In genomic region chr5:110088676-110089436, GRCh38 we compare ENCODE assay signal across 2 cellular contexts.
TF ChIP-seq lines count a peak whose summit lies in the region.

No MANE protein-coding gene starts in this region.

TF ChIP-seq in HepG2, 621 proteins besides CTCF, POLR2A, EP300 and RAD21 (continued from another document and continues in another):
- TF ChIP-seq, protein P1, sequence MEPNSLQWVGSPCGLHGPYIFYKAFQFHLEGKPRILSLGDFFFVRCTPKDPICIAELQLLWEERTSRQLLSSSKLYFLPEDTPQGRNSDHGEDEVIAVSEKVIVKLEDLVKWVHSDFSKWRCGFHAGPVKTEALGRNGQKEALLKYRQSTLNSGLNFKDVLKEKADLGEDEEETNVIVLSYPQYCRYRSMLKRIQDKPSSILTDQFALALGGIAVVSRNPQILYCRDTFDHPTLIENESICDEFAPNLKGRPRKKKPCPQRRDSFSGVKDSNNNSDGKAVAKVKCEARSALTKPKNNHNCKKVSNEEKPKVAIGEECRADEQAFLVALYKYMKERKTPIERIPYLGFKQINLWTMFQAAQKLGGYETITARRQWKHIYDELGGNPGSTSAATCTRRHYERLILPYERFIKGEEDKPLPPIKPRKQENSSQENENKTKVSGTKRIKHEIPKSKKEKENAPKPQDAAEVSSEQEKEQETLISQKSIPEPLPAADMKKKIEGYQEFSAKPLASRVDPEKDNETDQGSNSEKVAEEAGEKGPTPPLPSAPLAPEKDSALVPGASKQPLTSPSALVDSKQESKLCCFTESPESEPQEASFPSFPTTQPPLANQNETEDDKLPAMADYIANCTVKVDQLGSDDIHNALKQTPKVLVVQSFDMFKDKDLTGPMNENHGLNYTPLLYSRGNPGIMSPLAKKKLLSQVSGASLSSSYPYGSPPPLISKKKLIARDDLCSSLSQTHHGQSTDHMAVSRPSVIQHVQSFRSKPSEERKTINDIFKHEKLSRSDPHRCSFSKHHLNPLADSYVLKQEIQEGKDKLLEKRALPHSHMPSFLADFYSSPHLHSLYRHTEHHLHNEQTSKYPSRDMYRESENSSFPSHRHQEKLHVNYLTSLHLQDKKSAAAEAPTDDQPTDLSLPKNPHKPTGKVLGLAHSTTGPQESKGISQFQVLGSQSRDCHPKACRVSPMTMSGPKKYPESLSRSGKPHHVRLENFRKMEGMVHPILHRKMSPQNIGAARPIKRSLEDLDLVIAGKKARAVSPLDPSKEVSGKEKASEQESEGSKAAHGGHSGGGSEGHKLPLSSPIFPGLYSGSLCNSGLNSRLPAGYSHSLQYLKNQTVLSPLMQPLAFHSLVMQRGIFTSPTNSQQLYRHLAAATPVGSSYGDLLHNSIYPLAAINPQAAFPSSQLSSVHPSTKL (CRISPR knock-in tag; IDR thresholded peaks at IDR 0.05): no peak
- TF ChIP-seq, protein P2, sequence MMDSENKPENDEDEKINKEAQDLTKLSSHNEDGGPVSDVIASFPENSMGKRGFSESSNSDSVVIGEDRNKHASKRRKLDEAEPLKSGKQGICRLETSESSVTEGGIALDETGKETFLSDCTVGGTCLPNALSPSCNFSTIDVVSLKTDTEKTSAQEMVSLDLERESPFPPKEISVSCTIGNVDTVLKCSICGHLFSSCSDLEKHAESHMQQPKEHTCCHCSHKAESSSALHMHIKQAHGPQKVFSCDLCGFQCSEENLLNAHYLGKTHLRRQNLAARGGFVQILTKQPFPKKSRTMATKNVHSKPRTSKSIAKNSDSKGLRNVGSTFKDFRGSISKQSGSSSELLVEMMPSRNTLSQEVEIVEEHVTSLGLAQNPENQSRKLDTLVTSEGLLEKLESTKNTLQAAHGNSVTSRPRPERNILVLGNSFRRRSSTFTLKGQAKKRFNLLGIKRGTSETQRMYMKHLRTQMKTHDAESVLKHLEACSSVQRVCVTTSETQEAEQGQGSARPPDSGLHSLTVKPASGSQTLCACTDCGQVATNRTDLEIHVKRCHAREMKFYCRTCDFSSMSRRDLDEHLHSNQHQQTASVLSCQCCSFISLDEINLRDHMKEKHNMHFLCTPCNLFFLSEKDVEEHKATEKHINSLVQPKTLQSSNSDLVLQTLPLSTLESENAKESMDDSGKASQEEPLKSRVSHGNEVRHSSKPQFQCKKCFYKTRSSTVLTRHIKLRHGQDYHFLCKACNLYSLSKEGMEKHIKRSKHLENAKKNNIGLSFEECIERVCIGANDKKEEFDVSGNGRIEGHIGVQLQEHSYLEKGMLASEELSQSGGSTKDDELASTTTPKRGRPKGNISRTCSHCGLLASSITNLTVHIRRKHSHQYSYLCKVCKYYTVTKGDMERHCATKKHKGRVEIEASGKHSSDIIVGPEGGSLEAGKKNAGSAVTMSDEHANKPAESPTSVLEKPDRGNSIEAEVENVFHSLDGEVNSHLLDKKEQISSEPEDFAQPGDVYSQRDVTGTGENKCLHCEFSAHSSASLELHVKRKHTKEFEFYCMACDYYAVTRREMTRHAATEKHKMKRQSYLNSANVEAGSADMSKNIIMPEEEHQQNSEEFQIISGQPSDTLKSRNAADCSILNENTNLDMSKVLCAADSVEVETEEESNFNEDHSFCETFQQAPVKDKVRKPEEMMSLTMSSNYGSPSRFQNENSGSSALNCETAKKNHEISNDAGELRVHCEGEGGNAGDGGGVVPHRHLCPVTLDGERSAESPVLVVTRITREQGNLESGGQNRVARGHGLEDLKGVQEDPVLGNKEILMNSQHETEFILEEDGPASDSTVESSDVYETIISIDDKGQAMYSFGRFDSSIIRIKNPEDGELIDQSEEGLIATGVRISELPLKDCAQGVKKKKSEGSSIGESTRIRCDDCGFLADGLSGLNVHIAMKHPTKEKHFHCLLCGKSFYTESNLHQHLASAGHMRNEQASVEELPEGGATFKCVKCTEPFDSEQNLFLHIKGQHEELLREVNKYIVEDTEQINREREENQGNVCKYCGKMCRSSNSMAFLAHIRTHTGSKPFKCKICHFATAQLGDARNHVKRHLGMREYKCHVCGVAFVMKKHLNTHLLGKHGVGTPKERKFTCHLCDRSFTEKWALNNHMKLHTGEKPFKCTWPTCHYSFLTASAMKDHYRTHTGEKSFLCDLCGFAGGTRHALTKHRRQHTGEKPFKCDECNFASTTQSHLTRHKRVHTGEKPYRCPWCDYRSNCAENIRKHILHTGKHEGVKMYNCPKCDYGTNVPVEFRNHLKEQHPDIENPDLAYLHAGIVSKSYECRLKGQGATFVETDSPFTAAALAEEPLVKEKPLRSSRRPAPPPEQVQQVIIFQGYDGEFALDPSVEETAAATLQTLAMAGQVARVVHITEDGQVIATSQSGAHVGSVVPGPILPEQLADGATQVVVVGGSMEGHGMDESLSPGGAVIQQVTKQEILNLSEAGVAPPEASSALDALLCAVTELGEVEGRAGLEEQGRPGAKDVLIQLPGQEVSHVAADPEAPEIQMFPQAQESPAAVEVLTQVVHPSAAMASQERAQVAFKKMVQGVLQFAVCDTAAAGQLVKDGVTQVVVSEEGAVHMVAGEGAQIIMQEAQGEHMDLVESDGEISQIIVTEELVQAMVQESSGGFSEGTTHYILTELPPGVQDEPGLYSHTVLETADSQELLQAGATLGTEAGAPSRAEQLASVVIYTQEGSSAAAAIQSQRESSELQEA (CRISPR knock-in tag; IDR thresholded peaks at IDR 0.05; ENCODE audit: not compliant biosample characterization): no peak
- no peak for TF ChIP-seq FOXM1 (CRISPR knock-in tag; IDR thresholded peaks at IDR 0.05)
- no peak for TF ChIP-seq ZSCAN12 (CRISPR knock-in tag; IDR thresholded peaks at IDR 0.05)
- no peak for TF ChIP-seq BHLHE40 (IDR thresholded peaks at IDR 0.05; ENCODE audit: low read length)
- no peak for TF ChIP-seq CENPT (CRISPR knock-in tag; IDR thresholded peaks at IDR 0.05; ENCODE audit: low read depth)
- no peak for TF ChIP-seq TFAP4 (IDR thresholded peaks at IDR 0.05; ENCODE audit: borderline replicate concordance, low read depth)
- TF ChIP-seq PLRG1 (conservative IDR thresholded peaks at IDR 0.05): no peak
- no peak for TF ChIP-seq ZNF678 (CRISPR knock-in tag; IDR thresholded peaks at IDR 0.05)
- no peak for TF ChIP-seq FOXK2 (IDR thresholded peaks at IDR 0.05)
- no peak for TF ChIP-seq SYNCRIP (IDR thresholded peaks at IDR 0.05; ENCODE audit: insufficient read depth, low read depth, low read length)
- TF ChIP-seq ZNF709 (CRISPR knock-in tag; IDR thresholded peaks at IDR 0.05): no peak

TF ChIP-seq in WTC11, 78 proteins besides CTCF, POLR2A, EP300 and RAD21 (continued from another document):
- TF ChIP-seq, protein P3, sequence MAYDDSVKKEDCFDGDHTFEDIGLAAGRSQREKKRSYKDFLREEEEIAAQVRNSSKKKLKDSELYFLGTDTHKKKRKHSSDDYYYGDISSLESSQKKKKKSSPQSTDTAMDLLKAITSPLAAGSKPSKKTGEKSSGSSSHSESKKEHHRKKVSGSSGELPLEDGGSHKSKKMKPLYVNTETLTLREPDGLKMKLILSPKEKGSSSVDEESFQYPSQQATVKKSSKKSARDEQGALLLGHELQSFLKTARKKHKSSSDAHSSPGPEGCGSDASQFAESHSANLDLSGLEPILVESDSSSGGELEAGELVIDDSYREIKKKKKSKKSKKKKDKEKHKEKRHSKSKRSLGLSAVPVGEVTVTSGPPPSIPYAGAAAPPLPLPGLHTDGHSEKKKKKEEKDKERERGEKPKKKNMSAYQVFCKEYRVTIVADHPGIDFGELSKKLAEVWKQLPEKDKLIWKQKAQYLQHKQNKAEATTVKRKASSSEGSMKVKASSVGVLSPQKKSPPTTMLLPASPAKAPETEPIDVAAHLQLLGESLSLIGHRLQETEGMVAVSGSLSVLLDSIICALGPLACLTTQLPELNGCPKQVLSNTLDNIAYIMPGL (CRISPR knock-in tag; IDR thresholded peaks at IDR 0.05): no peak
- no peak for TF ChIP-seq ATF1 (CRISPR knock-in tag; IDR thresholded peaks at IDR 0.05)
- TF ChIP-seq NFATC4 (CRISPR knock-in tag; IDR thresholded peaks at IDR 0.05): no peak
- no peak for TF ChIP-seq E2F1 (CRISPR knock-in tag; IDR thresholded peaks at IDR 0.05)
- no peak for TF ChIP-seq IRF1 (CRISPR knock-in tag; IDR thresholded peaks at IDR 0.05)
- TF ChIP-seq ZSCAN18 (CRISPR knock-in tag; IDR thresholded peaks at IDR 0.05): no peak
- TF ChIP-seq USF1 (CRISPR knock-in tag; IDR thresholded peaks at IDR 0.05): no peak
- TF ChIP-seq ZNF121 (CRISPR knock-in tag; IDR thresholded peaks at IDR 0.05): no peak
- no peak for TF ChIP-seq ZNF423 (CRISPR knock-in tag; IDR thresholded peaks at IDR 0.05)
- TF ChIP-seq SMAD4 (CRISPR knock-in tag; IDR thresholded peaks at IDR 0.05): no peak
